ENCODE assay signal across 8 cellular contexts in the genomic region with DNA sequence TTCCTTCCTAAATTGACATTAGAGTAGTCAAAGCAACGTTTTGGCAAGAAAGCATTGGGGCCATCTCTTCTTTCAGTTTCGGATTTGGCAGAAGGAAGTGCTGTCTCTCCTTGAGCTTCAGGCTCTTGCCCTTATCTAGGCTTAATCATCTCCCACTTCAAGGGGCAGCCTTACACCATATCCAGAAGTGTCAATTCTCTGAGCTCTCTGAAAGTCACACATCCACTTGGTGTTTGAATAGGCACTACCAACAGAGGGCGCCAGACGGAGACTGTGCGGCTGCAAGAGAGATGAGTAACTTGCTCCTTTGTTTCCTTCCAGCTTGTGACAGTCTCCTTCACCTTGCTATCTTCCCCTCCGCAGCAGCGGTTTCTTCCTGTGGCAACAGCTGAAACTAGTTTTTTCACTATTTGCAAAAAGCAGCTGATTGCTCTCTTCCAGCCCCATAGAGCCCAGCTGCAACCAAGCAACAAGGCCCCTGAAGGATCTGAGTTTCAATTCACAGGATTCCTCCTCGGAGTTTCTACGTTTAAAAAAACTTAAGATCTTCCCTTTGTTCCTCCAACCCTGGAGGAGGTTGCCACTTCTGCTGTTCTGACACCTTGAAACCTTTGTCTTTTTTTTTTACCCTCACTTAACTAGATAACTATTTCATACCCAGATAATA.
A peak's percentile ranks its signal among the peaks of the same experiment; 100 is the strongest.
DNase-seq lines count a peak whose midpoint lies in the region; ATAC-seq, FAIRE-seq and TF ChIP-seq lines count a peak whose summit lies in the region.

No MANE protein-coding gene starts in this region.

- H2AFZ ChIP-seq in hepatocyte, result no peak overlapping the region

- DNase-seq in CD14-positive monocyte (ENCODE audit: low spot score) (peak; percentile 78), NCI-H1417 treated with DMSO at 0.1 percent for 48 hours (lab: John Stamatoyannopoulos, UW) (peak; percentile 17), T-helper 1 cell (peak; percentile 49 to 87 (median 74)), hepatocyte (ENCODE audit: low spot score) (peak; percentile 84), small intestine (peak; percentile 68), GF-D8 (lab: John Stamatoyannopoulos, UW) (no peak)

- WGBS in hepatocyte (ENCODE audit: low lambda C conversion rate, missing lambda C conversion rate), result 21% methylated on average over 9 of the region's 9 CpGs
- 11 to 23% (median 19%) methylated on average over 9 of the region's 9 CpGs for WGBS in small intestine, 3 donors

- peaks cover 0 to 4% (median 0%) of the 10 kb centered on the region in 7 donors for H3K9me3 Mint-ChIP-seq in CD14-positive monocyte

- H3K9me2 ChIP-seq in hepatocyte (replicated peaks; ENCODE audit: insufficient read depth), result no peaks in the 10 kb centered on the region

- peak overlapping the region; percentile 16 to 75 for H3K4me3 Mint-ChIP-seq in CD14-positive monocyte

- H3K27ac ChIP-seq in angular gyrus (ENCODE audit: low read depth, low read length) (peak overlapping the region; percentile 54), hepatocyte (no peak overlapping the region), small intestine (ENCODE audit: low read depth in 1 of 2, low read length in 1 of 2) (no peak overlapping the region)

- H3K4me1 Mint-ChIP-seq in CD14-positive monocyte, result peaks cover 22% of the 10 kb centered on the region

- peak; percentile 63 for ATAC-seq in GM21723 (IDR thresholded peaks at IDR 0.05; ENCODE audit: unreplicated experiment)

- intact Hi-C loops in CD14-positive monocyte (cut with micrococcal nuclease), result loop anchor here in 1 of 2 donors (5.0 to 10.0 kb wide), 2 partner anchors 146 to 368 kb away; partner anchors contain the start of gene SLCO3A1

- H3K9me3 ChIP-seq in hepatocyte (ENCODE audit: low read depth) (no peaks in the 10 kb centered on the region), small intestine (ENCODE audit: control insufficient read depth, low read depth) (no peaks in the 10 kb centered on the region)

- TF ChIP-seq CTCF in CD14-positive monocyte (IDR thresholded peaks at IDR 0.05) (peak; percentile 95), hepatocyte (IDR thresholded peaks at IDR 0.05; ENCODE audit: poor library complexity) (peak; percentile 79)

- H3K36me3 Mint-ChIP-seq in CD14-positive monocyte, result no peaks in the 10 kb centered on the region

- no peak for FAIRE-seq in small intestine (lab: Jason Lieb, UNC)

- no peak overlapping the region for H3K4me3 ChIP-seq in hepatocyte
- H3K4me3 ChIP-seq in small intestine (ENCODE audit: low read depth in 1 of 2, low read length in 2 of 2), result no peak overlapping the region

- H3K4me2 ChIP-seq in hepatocyte, result peak overlapping the region; percentile 27

- H3K27me3 Mint-ChIP-seq in CD14-positive monocyte (ENCODE audit: low read depth in 3 of 3), result peaks cover 6 to 7% (median 7%) of the 10 kb centered on the region in 3 donors

- H3K27me3 ChIP-seq in hepatocyte (no peaks in the 10 kb centered on the region), small intestine (ENCODE audit: control insufficient read depth in 2 of 2, insufficient read depth in 2 of 2, low read length in 2 of 2) (no peaks in the 10 kb centered on the region)

- H4K20me1 ChIP-seq in hepatocyte (ENCODE audit: insufficient read depth, poor library complexity, severe bottlenecking), result no peaks in the 10 kb centered on the region

- H3K79me2 ChIP-seq in hepatocyte, result no peaks in the 10 kb centered on the region

- H3K36me3 ChIP-seq in hepatocyte (replicated peaks; ENCODE audit: insufficient read depth, low read depth) (no peaks in the 10 kb centered on the region), small intestine (ENCODE audit: control insufficient read depth in 2 of 2, insufficient read depth in 2 of 2, low read length in 2 of 2) (no peaks in the 10 kb centered on the region)

- H3K4me1 ChIP-seq in hepatocyte (ENCODE audit: insufficient read depth), result no peaks in the 10 kb centered on the region
- peaks cover 0 to 3% of the 10 kb centered on the region in 2 donors for H3K4me1 ChIP-seq in small intestine (ENCODE audit: control insufficient read depth in 2 of 2, insufficient read depth in 1 of 2, low read depth in 1 of 2, low read length in 1 of 2)

- H3K27ac Mint-ChIP-seq in CD14-positive monocyte, result peak overlapping the region in 5 of 7 donors; percentile 20 to 64 (median 50)
